Comparison of ENCODE assay signal across 10 cellular contexts in the genomic region with DNA sequence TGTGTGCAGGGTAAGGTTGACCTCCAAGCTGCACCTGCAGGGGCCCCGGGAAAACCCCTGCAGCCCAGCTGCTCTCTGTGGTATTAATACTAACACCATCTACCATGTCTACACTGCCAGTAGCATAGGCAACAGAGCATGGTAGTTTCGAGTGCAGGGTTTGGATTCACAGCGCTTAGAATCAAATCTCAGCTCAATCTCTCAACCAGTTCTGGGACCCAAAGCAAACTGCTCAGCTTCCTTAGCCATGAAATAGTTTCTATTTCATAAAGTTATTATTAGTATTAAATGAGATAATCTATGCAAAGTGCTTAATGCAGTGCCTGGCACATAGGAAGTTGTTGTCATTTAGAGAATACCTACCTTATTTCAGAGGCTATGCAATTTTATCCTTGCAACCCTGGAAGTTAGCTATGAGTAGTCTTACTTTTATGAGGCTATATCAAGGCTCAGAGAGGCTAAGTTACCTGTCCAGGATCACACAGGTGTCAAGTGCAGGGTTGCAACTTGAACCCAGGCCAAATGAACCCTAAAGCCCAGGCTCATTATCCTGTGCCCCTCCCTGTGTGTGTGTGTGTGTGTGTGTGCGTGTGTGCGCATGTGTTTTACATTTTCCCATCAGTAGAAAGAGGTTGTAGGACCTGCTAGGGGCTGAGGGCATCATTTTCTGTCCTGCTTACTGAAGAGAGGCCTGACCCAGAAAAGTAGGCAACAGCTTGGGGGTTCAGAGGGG. TPM values are rescaled to one million over a fixed set of nuclear protein-coding genes. Genes with fewer than 3 reads are reported as not detected.
A peak's percentile ranks its signal among the peaks of the same experiment; 100 is the strongest.
DNase-seq lines count a peak whose midpoint lies in the region; ATAC-seq and TF ChIP-seq lines count a peak whose summit lies in the region.
"Had no signal": no experiment of that assay in that cellular context is flagged by ENCODE, and none has a peak within 500 bp of the region (broad histone marks: within the 10 kb centered on the region; RNA-seq: fewer than 3 reads in every experiment).

No MANE protein-coding gene starts in this region.

- H3K27ac ChIP-seq in heart right ventricle: peak overlapping the region in 6 of 10 donors; percentile 26 to 90 (median 44)
- peak overlapping the region; percentile 73 for H3K27ac ChIP-seq in KMS-11
- H3K27ac ChIP-seq in vagina: peak overlapping the region; percentile 72
- H3K27ac ChIP-seq: psoas muscle had no signal

- H3K36me3 ChIP-seq in heart right ventricle: no peaks in the 10 kb centered on the region
- no peaks in the 10 kb centered on the region for H3K36me3 ChIP-seq in KMS-11 (ENCODE audit: insufficient read depth)
- no peaks in the 10 kb centered on the region for H3K36me3 ChIP-seq in vagina

- H3K9me3 ChIP-seq in heart right ventricle (no peaks in the 10 kb centered on the region), vagina (no peaks in the 10 kb centered on the region)
- H3K9me3 ChIP-seq: psoas muscle had no signal

- no peak overlapping the region for H3K4me3 ChIP-seq in heart right ventricle
- H3K4me3 ChIP-seq in KMS-11 (IDR thresholded peaks at IDR 0.05; ENCODE audit: insufficient read depth, low read depth, low read length): no peak overlapping the region
- no peak overlapping the region for H3K4me3 ChIP-seq in vagina
- H3K4me3 ChIP-seq: psoas muscle had no signal

- H3K27me3 ChIP-seq in heart right ventricle (no peaks in the 10 kb centered on the region), KMS-11 (ENCODE audit: insufficient read depth, low read depth) (no peaks in the 10 kb centered on the region), vagina (no peaks in the 10 kb centered on the region)

- H3K36me3 Mint-ChIP-seq in mesothelial cell of epicardium: no peaks in the 10 kb centered on the region

- H3K4me1 ChIP-seq in heart right ventricle (peaks cover 4 to 62% (median 41%) of the 10 kb centered on the region in 9 donors), KMS-11 (ENCODE audit: low read depth, poor library complexity, severe bottlenecking) (peaks cover 44% of the 10 kb centered on the region), vagina (peaks cover 58% of the 10 kb centered on the region)

- no peak overlapping the region for H3K27ac Mint-ChIP-seq in mesothelial cell of epicardium

- no peaks in the 10 kb centered on the region for H3K9me3 Mint-ChIP-seq in mesothelial cell of epicardium

- peak overlapping the region; percentile 81 for H3K4me2 ChIP-seq in KMS-11

- H2AFZ ChIP-seq in KMS-11 (ENCODE audit: low read depth): no peak overlapping the region

- peaks cover 18% of the 10 kb centered on the region for H3K27me3 Mint-ChIP-seq in mesothelial cell of epicardium (ENCODE audit: low read depth)

- H3K79me2 ChIP-seq in KMS-11 (ENCODE audit: insufficient read depth, low read depth): no peaks in the 10 kb centered on the region

- H3K4me3 Mint-ChIP-seq in mesothelial cell of epicardium: no peak overlapping the region

- intact Hi-C loops in heart right ventricle (cut with DNase I): loop anchor here in 3 of 10 donors (5.0 kb wide), 3 partner anchors 33 to 57 kb away; a partner anchor contains a TSS
- intact Hi-C loops in left ventricle myocardium superior (cut with micrococcal nuclease): no loop called here
- intact Hi-C loops in vagina (cut with DNase I): loop anchor here (10.0 kb wide), 1 partner anchor 50 kb away; no protein-coding TSS in a partner anchor

- WGBS in heart right ventricle, 2 donors: 78 to 80% methylated on average over 5 of the region's 5 CpGs

- peaks cover 44% of the 10 kb centered on the region for H3K4me1 Mint-ChIP-seq in mesothelial cell of epicardium

- ATAC-seq in heart right ventricle: no peak
- no peak for ATAC-seq in left ventricle myocardium superior
- ATAC-seq in HG02678 (IDR thresholded peaks at IDR 0.05; ENCODE audit: unreplicated experiment): peak; percentile 93

- TF ChIP-seq POLR2A in vagina (IDR thresholded peaks at IDR 0.05): no peak

- no peak for DNase-seq in heart right ventricle
- DNase-seq in left ventricle myocardium superior: no peak
- no peak for DNase-seq in vagina (ENCODE audit: extremely low spot score in 2 of 2)
- no peak for DNase-seq in NCI-H1417 (lab: John Stamatoyannopoulos, UW)
- DNase-seq in OCI-M2 (lab: John Stamatoyannopoulos, UW; ENCODE audit: unreplicated experiment): no peak
- no peak for DNase-seq in mesothelial cell of epicardium (ENCODE audit: low spot score in 2 of 2, unreplicated experiment in 2 of 2)
- DNase-seq: activated CD4-positive, alpha-beta T cell treated with anti-CD3 and anti-CD28 coated beads for 48 hours had no signal

- no peak for TF ChIP-seq CTCF in heart right ventricle (IDR thresholded peaks at IDR 0.05)
- no peak for TF ChIP-seq CTCF in KMS-11 (conservative IDR thresholded peaks at IDR 0.05; ENCODE audit: low read depth, low read length)
- TF ChIP-seq CTCF in vagina (IDR thresholded peaks at IDR 0.05): no peak
- no peak for TF ChIP-seq CTCF in mesothelial cell of epicardium (IDR thresholded peaks at IDR 0.05; ENCODE audit: unreplicated experiment)

- H4K20me1 ChIP-seq in KMS-11 (ENCODE audit: insufficient read depth): no peaks in the 10 kb centered on the region

- peak overlapping the region; percentile 32 for H3K9ac ChIP-seq in KMS-11

RNA-seq across cellular contexts. Expression of a gene that starts 27.6 kb away (rescaled TPM):
- total RNA-seq in heart right ventricle (10 to 100 TPM; 36.0 to 52.9 (median 40.6) TPM), left ventricle myocardium superior (46.0 TPM), vagina (31.9 TPM), mesothelial cell of epicardium (41.4 to 46.6 TPM (median 46.0 TPM) in 3 replicates)
- polyA plus RNA-seq in heart right ventricle: 100 to 1,000 TPM in 1 of 2 donors, 10 to 100 TPM in 1; 30.4 to 103 TPM

RNA-seq across cellular contexts. Expression of a gene that starts 54.8 kb away (rescaled TPM):
- total RNA-seq in heart right ventricle (100 to 1,000 TPM; 163 to 456 (median 216) TPM), left ventricle myocardium superior (261 TPM), vagina (194 TPM), mesothelial cell of epicardium (181 to 186 TPM (median 185 TPM) in 3 replicates)
- 100 to 1,000 TPM; 133 to 396 TPM for polyA plus RNA-seq in heart right ventricle
